ENCODE assay signal across 17 cellular contexts in the genomic region with DNA sequence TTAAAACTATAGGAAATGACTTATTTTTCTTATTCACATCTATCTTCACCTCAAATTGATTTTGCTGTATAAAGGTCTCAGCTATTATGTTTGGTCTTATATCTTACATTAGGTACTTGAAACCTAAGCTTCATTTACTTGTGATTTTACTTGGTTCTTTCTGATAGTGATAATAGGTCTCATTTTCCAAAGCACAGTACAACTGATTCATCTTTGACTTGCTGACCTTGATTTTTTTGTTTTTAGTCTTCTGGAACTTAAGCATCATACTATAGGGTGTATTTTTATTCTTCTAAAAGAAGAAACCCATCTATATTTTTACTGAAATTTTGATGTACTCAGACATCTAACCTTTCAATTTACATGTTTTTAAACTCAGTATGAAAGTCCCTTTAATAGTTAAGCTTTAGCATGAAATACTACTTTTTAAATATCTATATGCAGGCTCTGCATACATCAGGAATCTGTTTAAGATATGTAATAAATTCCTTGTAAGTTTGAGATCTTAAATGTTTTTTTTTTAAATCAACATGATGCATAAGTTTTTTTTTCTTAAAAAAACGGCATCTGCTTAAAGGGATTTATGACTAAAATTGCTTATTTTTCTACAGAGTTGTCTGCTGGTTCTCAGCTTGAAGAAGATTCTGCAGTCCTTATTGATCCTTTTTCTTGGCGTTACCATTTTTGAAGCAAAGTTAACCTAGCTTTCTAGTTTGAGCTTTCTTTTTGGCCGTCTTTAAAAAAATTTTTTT. TPM values are rescaled to one million over a fixed set of nuclear protein-coding genes. Genes with fewer than 3 reads are reported as not detected.
DNase-seq lines count a peak whose midpoint lies in the region; ATAC-seq, FAIRE-seq and TF ChIP-seq lines count a peak whose summit lies in the region.
"Had no signal": no experiment of that assay in that cellular context is flagged by ENCODE, and none has a peak within 500 bp of the region (broad histone marks: within the 10 kb centered on the region; RNA-seq: fewer than 3 reads in every experiment).

No MANE protein-coding gene starts in this region.

- peaks cover 99% of the 10 kb centered on the region for H3K79me2 ChIP-seq in GM12878 (ENCODE audit: control insufficient read depth, insufficient read depth, low read length)

- in situ Hi-C loops in GM12878 (cut with MboI) = no loop called here

- H4K20me1 ChIP-seq in GM12878 (ENCODE audit: control insufficient read depth, insufficient read depth) = peaks cover 6% of the 10 kb centered on the region; the same call in 1 of the 2 replicates

- no peaks in the 10 kb centered on the region for H3K27me3 ChIP-seq in GM12878 (replicated peaks in 1 of 2; ENCODE audit: control insufficient read depth in 2 of 2, insufficient read depth in 2 of 2, low read length in 1 of 2)
- H3K27me3 ChIP-seq in stomach = no peaks in the 10 kb centered on the region
- H3K27me3 ChIP-seq: cardiac muscle cell, spleen, uterus had no signal

- CTCF ChIA-PET in GM12878 (lab: Yijun Ruan, JAX) = interaction anchor here (0.6 to 5.4 kb wide), 5 partner anchors 10 to 306 kb away, joined by 3 to 31 read pairs (median 4); no protein-coding TSS in a partner anchor

- peaks cover 20% of the 10 kb centered on the region for H3K4me1 ChIP-seq in GM12878 (ENCODE audit: control insufficient read depth, insufficient read depth, low read length)
- peaks cover 63 to 100% (median 84%) of the 10 kb centered on the region in 4 donors for H3K4me1 ChIP-seq in stomach

- H3K4me3 ChIP-seq in GM12878 = no peak overlapping the region
- H3K4me3 ChIP-seq in stomach = no peak overlapping the region
- H3K4me3 ChIP-seq: cardiac muscle cell, left ventricle myocardium inferior, spleen, uterus had no signal

- no peak overlapping the region for H3K27ac ChIP-seq in GM12878 (ENCODE audit: control insufficient read depth, insufficient read depth)
- no peak overlapping the region for H3K27ac ChIP-seq in stomach
- H3K27ac ChIP-seq: cardiac muscle cell, left ventricle myocardium inferior, uterus had no signal

- H3K4me1 Mint-ChIP-seq in activated naive CD4-positive, alpha-beta T cell treated with anti-CD3 and anti-CD28 coated beads, Interleukin-2, amount 50 U/mL, for 24 hours = peaks cover 93% of the 10 kb centered on the region
- H3K4me1 Mint-ChIP-seq in IgD-negative memory B cell = peaks cover 73 to 80% (median 79%) of the 10 kb centered on the region in 3 donors
- H3K4me1 Mint-ChIP-seq in stimulated activated effector memory CD8-positive, alpha-beta T cell treated with anti-CD3 and anti-CD28 coated beads, Interleukin-12 subunit alpha, Interleukin-12 subunit beta, amount 100 ng/mL, for 72 hours = peaks cover 76% of the 10 kb centered on the region

- peaks cover 13% of the 10 kb centered on the region for H3K36me3 Mint-ChIP-seq in activated naive CD4-positive, alpha-beta T cell treated with anti-CD3 and anti-CD28 coated beads, Interleukin-2, amount 50 U/mL, for 24 hours
- H3K36me3 Mint-ChIP-seq in IgD-negative memory B cell = no peaks in the 10 kb centered on the region
- H3K36me3 Mint-ChIP-seq in stimulated activated effector memory CD8-positive, alpha-beta T cell treated with anti-CD3 and anti-CD28 coated beads, Interleukin-12 subunit alpha, Interleukin-12 subunit beta, amount 100 ng/mL, for 72 hours = peaks cover 59% of the 10 kb centered on the region

- POLR2A ChIA-PET in GM12878 (lab: Charles Lee) = interaction anchor here (0.8 to 3.5 kb wide), 3 partner anchors 13 to 24 kb away, joined by 3 to 21 read pairs (median 3); a partner anchor contains a TSS

- TF ChIP-seq CTCF in GM12878 (IDR thresholded peaks at IDR 0.05 in 2 of 3, conservative IDR thresholded peaks at IDR 0.05 in 1 of 3; ENCODE audit: control insufficient read depth in 2 of 3, extremely low read depth in 1 of 3, insufficient read depth in 1 of 3, low read depth in 3 of 3, low read length in 3 of 3) (no peak), stomach (IDR thresholded peaks at IDR 0.05) (no peak)

- SMC1A ChIA-PET in GM12878 (lab: Charles Lee; ENCODE audit: uncharacterized antibody, unreplicated experiment) = interaction anchor here (0.9 to 8.0 kb wide), 8 partner anchors 11 to 84 kb away, joined by 3 to 67 read pairs (median 3); a partner anchor contains a TSS

- H3K36me3 ChIP-seq in GM12878 (ENCODE audit: control insufficient read depth in 2 of 2, insufficient read depth in 2 of 2, low read length in 1 of 2) = no peaks in the 10 kb centered on the region
- peaks cover 0 to under 1% (median 0%) of the 10 kb centered on the region in 4 donors for H3K36me3 ChIP-seq in stomach
- H3K36me3 ChIP-seq: cardiac muscle cell, left ventricle myocardium inferior, uterus had no signal

- H3K27me3 Mint-ChIP-seq in activated naive CD4-positive, alpha-beta T cell treated with anti-CD3 and anti-CD28 coated beads, Interleukin-2, amount 50 U/mL, for 24 hours = no peaks in the 10 kb centered on the region
- H3K27me3 Mint-ChIP-seq in IgD-negative memory B cell = no peaks in the 10 kb centered on the region

- TF ChIP-seq EP300 in GM12878 (IDR thresholded peaks at IDR 0.05; ENCODE audit: borderline replicate concordance in 1 of 2, control insufficient read depth in 1 of 2, low read depth in 2 of 2, low read length in 2 of 2) (no peak), stomach (IDR thresholded peaks at IDR 0.05) (no peak)

- intact Hi-C loops in GM12878 (cut with micrococcal nuclease; ENCODE audit: unreplicated experiment) (no loop called here), stomach (cut with DNase I; ENCODE audit: low total_unique reads) (no loop called here)

- H2AFZ ChIP-seq in GM12878 (ENCODE audit: control insufficient read depth, low read depth, low read length) = no peak overlapping the region

- ATAC-seq in GM12878 (no peak), HG03135 (IDR thresholded peaks at IDR 0.05; ENCODE audit: unreplicated experiment) (no peak)
- ATAC-seq in stimulated activated effector memory CD8-positive, alpha-beta T cell treated with anti-CD3 and anti-CD28 coated beads, Interleukin-12 subunit alpha, Interleukin-12 subunit beta, amount 100 ng/mL, for 72 hours = peak; percentile 78

- RAD21 ChIA-PET in GM12878 (lab: Charles Lee; ENCODE audit: unreplicated experiment) = interaction anchor here (0.6 to 1.6 kb wide), 8 partner anchors 9 to 84 kb away, joined by 3 to 5 read pairs (median 4); no protein-coding TSS in a partner anchor

- DNase-seq in activated naive CD4-positive, alpha-beta T cell treated with anti-CD3 and anti-CD28 coated beads, Interleukin-2, amount 50 U/mL, for 16 hours = no peak
- DNase-seq in GM12878 (ENCODE audit: low read depth, low spot score) = no peak
- no peak for DNase-seq in stimulated activated effector memory CD8-positive, alpha-beta T cell treated with anti-CD3 and anti-CD28 coated beads, Interleukin-12 subunit alpha, Interleukin-12 subunit beta, amount 100 ng/mL, for 72 hours (ENCODE audit: low spot score in 2 of 2)
- no peak for DNase-seq in stomach
- no peak for DNase-seq in inferior parietal cortex (ENCODE audit: extremely low spot score)
- DNase-seq: DMS 273 treated with DMSO at 0.1 percent for 48 hours, KBM-7, left ventricle myocardium inferior, posterior cingulate gyrus, spleen, T1000, uterus had no signal

- TF ChIP-seq POLR2A in GM12878 (IDR thresholded peaks at IDR 0.05; ENCODE audit: low read depth, low read length) (no peak), stomach (IDR thresholded peaks at IDR 0.05) (no peak)

- WGBS in GM12878 (ENCODE audit: insufficient coverage, insufficient replicate concordance, low lambda C conversion rate, missing lambda C conversion rate) = 52% methylated on average over 3 of the region's 3 CpGs
- WGBS in stomach, 5 donors = 51 to 60% (median 56%) methylated on average over 3 of the region's 3 CpGs

- no TSS peak for BruUV-seq in GM12878 (replicated peaks; lab: Mats Ljungman, UMichigan)

- H3K9me3 ChIP-seq in GM12878 (replicated peaks; ENCODE audit: control insufficient read depth, insufficient read depth, low read length) = no peaks in the 10 kb centered on the region
- no peaks in the 10 kb centered on the region for H3K9me3 ChIP-seq in stomach
- H3K9me3 ChIP-seq: left ventricle myocardium inferior, spleen, uterus had no signal

- H3K4me3 Mint-ChIP-seq in activated naive CD4-positive, alpha-beta T cell treated with anti-CD3 and anti-CD28 coated beads, Interleukin-2, amount 50 U/mL, for 24 hours = peak overlapping the region; percentile 63
- peak overlapping the region in 2 of 4 donors; percentile 35 to 39 for H3K4me3 Mint-ChIP-seq in IgD-negative memory B cell
- peak overlapping the region; percentile 35 for H3K4me3 Mint-ChIP-seq in stimulated activated effector memory CD8-positive, alpha-beta T cell treated with anti-CD3 and anti-CD28 coated beads, Interleukin-12 subunit alpha, Interleukin-12 subunit beta, amount 100 ng/mL, for 72 hours

- H3K27ac Mint-ChIP-seq in activated naive CD4-positive, alpha-beta T cell treated with anti-CD3 and anti-CD28 coated beads, Interleukin-2, amount 50 U/mL, for 24 hours = peak overlapping the region; percentile 36
- peak overlapping the region in 2 of 3 donors; percentile 6 to 18 for H3K27ac Mint-ChIP-seq in IgD-negative memory B cell
- peak overlapping the region; percentile 48 for H3K27ac Mint-ChIP-seq in stimulated activated effector memory CD8-positive, alpha-beta T cell treated with anti-CD3 and anti-CD28 coated beads, Interleukin-12 subunit alpha, Interleukin-12 subunit beta, amount 100 ng/mL, for 72 hours

- no peak overlapping the region for H3K9ac ChIP-seq in GM12878 (ENCODE audit: control insufficient read depth, insufficient read depth, low read length)

- no peak overlapping the region for H3K4me2 ChIP-seq in GM12878 (ENCODE audit: control insufficient read depth, insufficient read depth)

- no peak for TF ChIP-seq RAD21 in GM12878 (IDR thresholded peaks at IDR 0.05; ENCODE audit: insufficient read depth, low read depth, low read length)

- H3K9me3 Mint-ChIP-seq in activated naive CD4-positive, alpha-beta T cell treated with anti-CD3 and anti-CD28 coated beads, Interleukin-2, amount 50 U/mL, for 24 hours = no peaks in the 10 kb centered on the region
- no peaks in the 10 kb centered on the region for H3K9me3 Mint-ChIP-seq in IgD-negative memory B cell
- H3K9me3 Mint-ChIP-seq in stimulated activated effector memory CD8-positive, alpha-beta T cell treated with anti-CD3 and anti-CD28 coated beads, Interleukin-12 subunit alpha, Interleukin-12 subunit beta, amount 100 ng/mL, for 72 hours = no peaks in the 10 kb centered on the region

- FAIRE-seq in GM12878 (lab: Jason Lieb, UNC) = peak; percentile 13
- FAIRE-seq: endometrium had no signal

RNA-seq across cellular contexts. Expression of a gene that starts 13.3 kb away (rescaled TPM):
- polyA plus RNA-seq in IgD-negative memory B cell (346 TPM), GM12878 (2011; rRNA removed) (230 and 407 TPM in 2 replicates), GM12878 (2014; fragmentation: Illumina TruSeq; extraction: Trizol) (276 and 414 TPM in 2 replicates), GM12878 (2014; fragmentation: Nextera tagmentation; extraction: Ambion mirVana) (100 to 1,000 TPM; 149 to 187 TPM), GM12878 (2014; rRNA removed) (194 and 201 TPM in 2 replicates), GM12878 (2016; fragmentation: Nextera tagmentation; extraction: Ambion mirVana) (100 to 1,000 TPM; 347 to 380 TPM), stomach (10 to 100 TPM; 68.2 to 86.0 (median 73.9) TPM)
- 599 and 630 TPM in 2 replicates for total RNA-seq in GM12878 (2013; cell fraction: nucleolus; rRNA removed)
- total RNA-seq in GM12878 (2014; rRNA removed) (134 and 173 TPM in 2 replicates), GM12878 (2014; rRNA removed; fragmentation: Illumina TruSeq; extraction: Trizol) (394 and 401 TPM in 2 replicates), GM12878 (2021) (180 and 213 TPM in 2 replicates), stomach (100 to 1,000 TPM in 4 of 5 donors, 10 to 100 TPM in 1; 73.6 to 352 (median 176) TPM)
- 70.2 TPM for polyA plus RNA-seq in GM12878 (2011; ENCODE audit: low read depth)
- polyA plus RNA-seq in GM12878 (2011; cell fraction: cytosol; rRNA removed) = 102 and 125 TPM in 2 replicates
- 123 and 141 TPM in 2 replicates for polyA plus RNA-seq in GM12878 (2011; cell fraction: nucleus; rRNA removed)
- polyA plus RNA-seq in GM12878 (2012) = 146 and 152 TPM in 2 replicates
- 284 and 298 TPM in 2 replicates for polyA minus RNA-seq in GM12878 (2011; rRNA and poly(A)+ RNA removed)
- 79.1 and 117 TPM in 2 replicates for polyA minus RNA-seq in GM12878 (2011; cell fraction: cytosol; rRNA and poly(A)+ RNA removed)
- polyA minus RNA-seq in GM12878 (2011; cell fraction: nucleus; rRNA and poly(A)+ RNA removed) = 110 and 161 TPM in 2 replicates

RNA-seq across cellular contexts. Expression of a gene that starts 34.9 kb away (rescaled TPM):
- polyA plus RNA-seq in IgD-negative memory B cell (240 TPM), GM12878 (2011; rRNA removed) (143 and 198 TPM in 2 replicates), GM12878 (2014; fragmentation: Illumina TruSeq; extraction: Trizol) (105 and 125 TPM in 2 replicates), GM12878 (2014; fragmentation: Nextera tagmentation; extraction: Ambion mirVana) (100 to 1,000 TPM; 100 to 113 TPM), GM12878 (2014; rRNA removed) (51.8 and 67.3 TPM in 2 replicates), GM12878 (2016; fragmentation: Nextera tagmentation; extraction: Ambion mirVana) (100 to 1,000 TPM; 153 to 154 TPM), stomach (100 to 1,000 TPM in 1 of 3 donors, 10 to 100 TPM in 2; 57.5 to 104 (median 86.5) TPM)
- total RNA-seq in GM12878 (2013; cell fraction: nucleolus; rRNA removed) = 42.6 and 50.2 TPM in 2 replicates
- total RNA-seq in GM12878 (2014; rRNA removed) (49.9 and 55.2 TPM in 2 replicates), GM12878 (2014; rRNA removed; fragmentation: Illumina TruSeq; extraction: Trizol) (57.6 and 58.4 TPM in 2 replicates), GM12878 (2021) (60.5 and 71.1 TPM in 2 replicates), stomach (10 to 100 TPM; 12.7 to 92.7 (median 51.3) TPM)
- 70.0 TPM for polyA plus RNA-seq in GM12878 (2011; ENCODE audit: low read depth)
- polyA plus RNA-seq in GM12878 (2011; cell fraction: cytosol; rRNA removed) = 55.0 and 60.8 TPM in 2 replicates
- polyA plus RNA-seq in GM12878 (2011; cell fraction: nucleus; rRNA removed) = 32.5 and 35.7 TPM in 2 replicates
- polyA plus RNA-seq in GM12878 (2012) = 95.1 and 144 TPM in 2 replicates
- 35.6 and 57.1 TPM in 2 replicates for polyA minus RNA-seq in GM12878 (2011; rRNA and poly(A)+ RNA removed)
- 26.6 and 28.4 TPM in 2 replicates for polyA minus RNA-seq in GM12878 (2011; cell fraction: cytosol; rRNA and poly(A)+ RNA removed)
- 12.2 and 16.5 TPM in 2 replicates for polyA minus RNA-seq in GM12878 (2011; cell fraction: nucleus; rRNA and poly(A)+ RNA removed)
